Comparison of ENCODE assay signal across 15 cellular contexts in the genomic region with DNA sequence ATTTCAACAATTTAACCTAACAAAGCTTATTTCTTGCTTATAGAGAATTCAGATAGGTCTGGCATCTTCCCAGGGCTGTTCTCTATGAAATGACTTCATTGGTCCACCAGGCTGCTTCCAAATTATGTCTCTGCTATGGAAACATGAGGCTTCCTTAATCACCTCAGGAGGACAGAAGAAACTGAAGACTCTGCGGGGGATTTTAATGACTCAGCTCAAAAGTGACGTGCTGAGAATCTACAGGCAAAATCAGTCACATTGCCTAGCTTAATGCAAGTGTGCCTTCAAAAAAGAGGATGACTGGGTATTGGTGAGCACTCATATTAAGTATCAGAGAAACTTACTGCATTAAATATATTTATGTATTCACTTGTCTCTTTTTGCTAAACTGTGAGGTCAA.
A peak's percentile ranks its signal among the peaks of the same experiment; 100 is the strongest.
DNase-seq lines count a peak whose midpoint lies in the region; ATAC-seq, FAIRE-seq and TF ChIP-seq lines count a peak whose summit lies in the region.
"Had no signal": no experiment of that assay in that cellular context is flagged by ENCODE, and none has a peak within 500 bp of the region (broad histone marks: within the 10 kb centered on the region; RNA-seq: fewer than 3 reads in every experiment).

No MANE protein-coding gene starts in this region.

- no peak for FAIRE-seq in astrocyte (lab: Jason Lieb, UNC)

- H3K9me3 ChIP-seq in astrocyte (ENCODE audit: insufficient read depth, low read depth, low read length) (no peaks in the 10 kb centered on the region), testis (no peaks in the 10 kb centered on the region)
- H3K9me3 ChIP-seq: ovary had no signal

- no peak overlapping the region for H3K4me2 ChIP-seq in astrocyte (ENCODE audit: low read length)

- no peak overlapping the region for H2AFZ ChIP-seq in astrocyte (ENCODE audit: low read depth, low read length)

- WGBS in testis, 2 donors, result 82 to 83% methylated on average over 2 of the region's 2 CpGs

- H3K36me3 Mint-ChIP-seq in astrocyte (ENCODE audit: low read depth, unreplicated experiment) (no peaks in the 10 kb centered on the region), type B pancreatic cell (no peaks in the 10 kb centered on the region)
- H3K36me3 Mint-ChIP-seq in activated T-helper 17 cell treated with anti-CD3 and anti-CD28 coated beads, Interleukin-2, amount 50 U/mL, for 72 hours (ENCODE audit: low read depth), result no peaks in the 10 kb centered on the region
- H3K36me3 Mint-ChIP-seq: activated naive CD4-positive, alpha-beta T cell treated with anti-CD3 and anti-CD28 coated beads, Interleukin-2, amount 10 ng/mL, durations not matched to agents 7 days and 5 days had no signal

- H3K4me1 Mint-ChIP-seq in astrocyte (ENCODE audit: low read depth, unreplicated experiment) (peaks cover 16% of the 10 kb centered on the region), type B pancreatic cell (ENCODE audit: unreplicated experiment) (no peaks in the 10 kb centered on the region)
- H3K4me1 Mint-ChIP-seq in activated T-helper 17 cell treated with anti-CD3 and anti-CD28 coated beads, Interleukin-2, amount 50 U/mL, for 72 hours, result no peaks in the 10 kb centered on the region
- H3K4me1 Mint-ChIP-seq: activated naive CD4-positive, alpha-beta T cell treated with anti-CD3 and anti-CD28 coated beads, Interleukin-2, amount 10 ng/mL, durations not matched to agents 7 days and 5 days had no signal

- peaks cover 21% of the 10 kb centered on the region for H3K4me1 ChIP-seq in astrocyte (ENCODE audit: insufficient read depth, low read length)
- H3K4me1 ChIP-seq in testis, result no peaks in the 10 kb centered on the region

- H3K27me3 ChIP-seq in astrocyte (ENCODE audit: insufficient read depth, low read length) (no peaks in the 10 kb centered on the region), testis (no peaks in the 10 kb centered on the region)
- H3K27me3 ChIP-seq: ovary had no signal

- TF ChIP-seq CTCF in AG09309 (IDR thresholded peaks at IDR 0.05; ENCODE audit: control insufficient read depth, insufficient read depth, low read depth, low read length, missing control alignments) (no peak), astrocyte (IDR thresholded peaks at IDR 0.05; ENCODE audit: insufficient read depth, low read depth, low read length) (no peak), testis (IDR thresholded peaks at IDR 0.05) (no peak), type B pancreatic cell (conservative IDR thresholded peaks at IDR 0.05) (no peak)

- H3K27ac ChIP-seq in astrocyte (ENCODE audit: low read depth, low read length), result peak overlapping the region; percentile 41
- H3K27ac ChIP-seq in testis, result no peak overlapping the region
- H3K27ac ChIP-seq: ovary, SK-N-MC, VCaP had no signal

- no peak overlapping the region for H3K9ac ChIP-seq in astrocyte (ENCODE audit: low read length)

- peaks cover 1% of the 10 kb centered on the region for H3K9me3 Mint-ChIP-seq in astrocyte (ENCODE audit: unreplicated experiment)
- no peaks in the 10 kb centered on the region for H3K9me3 Mint-ChIP-seq in type B pancreatic cell
- no peaks in the 10 kb centered on the region for H3K9me3 Mint-ChIP-seq in activated T-helper 17 cell treated with anti-CD3 and anti-CD28 coated beads, Interleukin-2, amount 50 U/mL, for 72 hours
- H3K9me3 Mint-ChIP-seq: activated naive CD4-positive, alpha-beta T cell treated with anti-CD3 and anti-CD28 coated beads, Interleukin-2, amount 10 ng/mL, durations not matched to agents 7 days and 5 days had no signal

- H3K4me3 Mint-ChIP-seq in astrocyte (ENCODE audit: unreplicated experiment), result no peak overlapping the region
- no peak overlapping the region for H3K4me3 Mint-ChIP-seq in type B pancreatic cell
- H3K4me3 Mint-ChIP-seq in activated T-helper 17 cell treated with anti-CD3 and anti-CD28 coated beads, Interleukin-2, amount 50 U/mL, for 72 hours, result no peak overlapping the region
- H3K4me3 Mint-ChIP-seq: activated naive CD4-positive, alpha-beta T cell treated with anti-CD3 and anti-CD28 coated beads, Interleukin-2, amount 10 ng/mL, durations not matched to agents 7 days and 5 days had no signal

- intact Hi-C loops in testis (cut with DNase I; ENCODE audit: low total_unique reads), result no loop called here

- peak; percentile 53 for ATAC-seq in HG02884 (IDR thresholded peaks at IDR 0.05; ENCODE audit: unreplicated experiment)
- ATAC-seq in activated T-helper 17 cell treated with anti-CD3 and anti-CD28 coated beads, Interleukin-2, amount 50 U/mL, for 72 hours (replicated peaks), result no peak

- no peak for TF ChIP-seq POLR2A in testis (IDR thresholded peaks at IDR 0.05)

- H4K20me1 ChIP-seq in astrocyte (ENCODE audit: insufficient read depth, low read length), result no peaks in the 10 kb centered on the region

- H3K4me3 ChIP-seq in AG09309 (ENCODE audit: control insufficient read depth, low read depth, low read length), result no peak overlapping the region
- no peak overlapping the region for H3K4me3 ChIP-seq in astrocyte (ENCODE audit: insufficient read depth, low read depth, low read length)
- H3K4me3 ChIP-seq in testis, result no peak overlapping the region
- H3K4me3 ChIP-seq: ovary, SK-N-MC had no signal

- no peaks in the 10 kb centered on the region for H3K36me3 ChIP-seq in astrocyte (ENCODE audit: insufficient read depth, low read length)
- H3K36me3 ChIP-seq in testis (ENCODE audit: low read depth, missing control alignments), result no peaks in the 10 kb centered on the region
- H3K36me3 ChIP-seq: ovary had no signal

- no peaks in the 10 kb centered on the region for H3K79me2 ChIP-seq in astrocyte (ENCODE audit: insufficient read depth, low read length)

- H3K27ac Mint-ChIP-seq in astrocyte (ENCODE audit: unreplicated experiment) (no peak overlapping the region), type B pancreatic cell (no peak overlapping the region)
- H3K27ac Mint-ChIP-seq in activated T-helper 17 cell treated with anti-CD3 and anti-CD28 coated beads, Interleukin-2, amount 50 U/mL, for 72 hours, result no peak overlapping the region
- H3K27ac Mint-ChIP-seq: activated naive CD4-positive, alpha-beta T cell treated with anti-CD3 and anti-CD28 coated beads, Interleukin-2, amount 10 ng/mL, durations not matched to agents 7 days and 5 days had no signal

- DNase-seq in AG09309 (ENCODE audit: low read depth) (peak; percentile 70), astrocyte (ENCODE audit: low read depth) (peak; percentile 78), iris pigment epithelial cell (ENCODE audit: low read depth) (peak; percentile 92), testis (no peak), type B pancreatic cell (ENCODE audit: extremely low spot score, unreplicated experiment) (no peak), DMS 273 treated with DMSO at 0.1 percent for 48 hours (lab: John Stamatoyannopoulos, UW) (no peak)
- DNase-seq: activated naive CD4-positive, alpha-beta T cell treated with anti-CD3 and anti-CD28 coated beads, Interleukin-2, amount 10 ng/mL, durations not matched to agents 7 days and 5 days; caudate nucleus; head of caudate nucleus; NCI-H1048; ovary had no signal

- H3K27me3 Mint-ChIP-seq in astrocyte (ENCODE audit: low read depth, unreplicated experiment) (no peaks in the 10 kb centered on the region), type B pancreatic cell (no peaks in the 10 kb centered on the region)
- H3K27me3 Mint-ChIP-seq in activated T-helper 17 cell treated with anti-CD3 and anti-CD28 coated beads, Interleukin-2, amount 50 U/mL, for 72 hours, result no peaks in the 10 kb centered on the region
- H3K27me3 Mint-ChIP-seq: activated naive CD4-positive, alpha-beta T cell treated with anti-CD3 and anti-CD28 coated beads, Interleukin-2, amount 10 ng/mL, durations not matched to agents 7 days and 5 days had no signal

Comparison
In these comparisons a context has a peak if more than half of its experiments do, and no peak if none do; other contexts are left out.
1. DNase-seq: peak in AG09309 (single experiment), astrocyte (single experiment) and iris pigment epithelial cell (single experiment); none in testis (single experiment), type B pancreatic cell (single experiment) and DMS 273 treated with DMSO at 0.1 percent for 48 hours (single experiment).